Comparison of ENCODE assay signal across 22 cellular contexts in genomic region chr5:132002701-132003100, GRCh38. TPM values are rescaled to one million over a fixed set of nuclear protein-coding genes. Genes with fewer than 3 reads are reported as not detected.
A peak's percentile ranks its signal among the peaks of the same experiment; 100 is the strongest.
DNase-seq lines count a peak whose midpoint lies in the region; ATAC-seq and TF ChIP-seq lines count a peak whose summit lies in the region.
"Had no signal": no experiment of that assay in that cellular context is flagged by ENCODE, and none has a peak within 500 bp of the region (broad histone marks: within the 10 kb centered on the region; RNA-seq: fewer than 3 reads in every experiment).

No MANE protein-coding gene starts in this region.

- WGBS in right cardiac atrium = 66% methylated on average over 3 of the region's 3 CpGs
- WGBS in adrenal gland, 4 donors = 73 to 92% (median 78%) methylated on average over 3 of the region's 3 CpGs

- DNase-seq in right cardiac atrium (no peak), cardiac septum (ENCODE audit: low spot score) (no peak), adrenal gland (no peak), lower lobe of right lung (peak; percentile 10), OCI-M1 (lab: John Stamatoyannopoulos, UW) (no peak), NCI-H748 treated with DMSO at 0.1 percent for 48 hours (lab: John Stamatoyannopoulos, UW) (no peak), NCI-H1436 treated with DMSO at 0.1 percent for 48 hours (lab: John Stamatoyannopoulos, UW) (no peak)
- DNase-seq: ACHN; activated CD4-positive, alpha-beta T cell treated with anti-CD3 and anti-CD28 coated beads, Interleukin-2, amount 50 U/mL, for 1 hour; activated naive CD4-positive, alpha-beta T cell treated with anti-CD3 and anti-CD28 coated beads for 36 hours; activated T-cell treated with anti-CD3 and anti-CD28 coated beads for 4 hours; CD8-positive, alpha-beta T cell; DND-41; erythroblast; NCI-H1092 had no signal

- H3K27ac ChIP-seq in right cardiac atrium (ENCODE audit: low read length) = peak overlapping the region; percentile 64
- H3K27ac ChIP-seq in adrenal gland = peak overlapping the region in 4 of 5 donors; percentile 16 to 81 (median 78)
- H3K27ac ChIP-seq in lower lobe of right lung = no peak overlapping the region
- peak overlapping the region; percentile 79 for H3K27ac ChIP-seq in temporal lobe (ENCODE audit: low read depth, low read length)
- H3K27ac ChIP-seq: KMS-11, RWPE1, thyroid gland had no signal

- H3K36me3 ChIP-seq in adrenal gland (replicated peaks in 1 of 2) = no peaks in the 10 kb centered on the region
- no peaks in the 10 kb centered on the region for H3K36me3 ChIP-seq in lower lobe of right lung
- H3K36me3 ChIP-seq: thyroid gland had no signal

- TF ChIP-seq CTCF in adrenal gland (IDR thresholded peaks at IDR 0.05) = no peak
- no peak for TF ChIP-seq CTCF in lower lobe of right lung (IDR thresholded peaks at IDR 0.05)

- TF ChIP-seq POLR2A in adrenal gland (IDR thresholded peaks at IDR 0.05) = no peak

- H3K27me3 ChIP-seq in right cardiac atrium (ENCODE audit: control insufficient read depth, insufficient read depth) (no peaks in the 10 kb centered on the region), adrenal gland (no peaks in the 10 kb centered on the region), lower lobe of right lung (ENCODE audit: low read depth) (no peaks in the 10 kb centered on the region)
- H3K27me3 ChIP-seq: thyroid gland had no signal

- H3K4me3 ChIP-seq in right cardiac atrium (ENCODE audit: low read length) (no peak overlapping the region), adrenal gland (no peak overlapping the region), lower lobe of right lung (no peak overlapping the region)
- H3K4me3 ChIP-seq: thyroid gland had no signal

- H3K4me1 ChIP-seq in right cardiac atrium (ENCODE audit: control insufficient read depth, insufficient read depth, low read length) (peaks cover 17% of the 10 kb centered on the region), adrenal gland (replicated peaks in 1 of 2) (peaks cover 31 to 45% of the 10 kb centered on the region in 2 donors), lower lobe of right lung (peaks cover 3% of the 10 kb centered on the region)
- H3K4me1 ChIP-seq: thyroid gland had no signal

- ATAC-seq in right cardiac atrium (no peak), lower lobe of right lung (no peak)
- ATAC-seq: CD8-positive, alpha-beta T cell; stimulated activated memory B cell treated with anti-CD40 and anti-IgM and Interleukin-4, amounts not matched to agents 10 μg/mL and 1 μg/mL and 100 μg/mL, for 72 hours had no signal

- intact Hi-C loops in right cardiac atrium (cut with DNase I) (loop anchor here in 1 of 4 donors (10.0 kb wide), 1 partner anchor 188 kb away; no protein-coding TSS in a partner anchor), cardiac septum (cut with DNase I) (no loop called here), adrenal gland (cut with DNase I) (loop anchor here in 1 of 2 donors (10.0 kb wide), 2 partner anchors 578 to 838 kb away; partner anchors contain the start of gene HINT1), lower lobe of right lung (cut with DNase I) (no loop called here)

- H3K9me3 ChIP-seq in right cardiac atrium (ENCODE audit: control insufficient read depth, low read length) (no peaks in the 10 kb centered on the region), adrenal gland (replicated peaks in 1 of 3) (no peaks in the 10 kb centered on the region), lower lobe of right lung (no peaks in the 10 kb centered on the region)
- H3K9me3 ChIP-seq: thyroid gland had no signal

RNA-seq across cellular contexts. Expression of gene ACSL6, which starts 8.8 kb away (rescaled TPM):
- total RNA-seq in right cardiac atrium (1 to 10 TPM; 1.7 to 6.7 (median 4.3) TPM), cardiac septum (4.5 TPM), adrenal gland (10 to 100 TPM in 2 of 8 donors, 1 to 10 TPM in 6; 5.5 to 14.5 (median 8.3) TPM), lower lobe of right lung (0.59 TPM), temporal lobe (30.0 TPM)
- polyA plus RNA-seq in right cardiac atrium (2.7 TPM), adrenal gland (1 to 10 TPM; 2.5 to 6.5 (median 6.4) TPM)

RNA-seq across cellular contexts. Expression of gene MEIKIN, which starts 57.2 kb away (rescaled TPM):
- total RNA-seq in right cardiac atrium = under 1 TPM in 1 of 4 donors, not detected in 3; 0.20 TPM
- 0.20 TPM for polyA plus RNA-seq in right cardiac atrium
- not detected for total RNA-seq in cardiac septum
- not detected for total RNA-seq in adrenal gland
- polyA plus RNA-seq in adrenal gland = not detected
- total RNA-seq in lower lobe of right lung = not detected
- not detected for total RNA-seq in temporal lobe
- total RNA-seq: CD8-positive, alpha-beta T cell; dermis blood vessel endothelial cell; NCI-H460; thyroid gland had no signal

RNA-seq across cellular contexts. Expression of gene IL3, which starts 57.8 kb away (rescaled TPM):
- total RNA-seq in right cardiac atrium (not detected), cardiac septum (not detected), adrenal gland (not detected), lower lobe of right lung (not detected), temporal lobe (not detected)
- polyA plus RNA-seq in right cardiac atrium (not detected), adrenal gland (not detected)
- total RNA-seq: activated naive CD4-positive, alpha-beta T cell treated with anti-CD3 and anti-CD28 coated beads for 36 hours; CD8-positive, alpha-beta T cell; dermis blood vessel endothelial cell; NCI-H460; thyroid gland had no signal
